Comparison of ENCODE assay signal across 9 cellular contexts in the genomic region with DNA sequence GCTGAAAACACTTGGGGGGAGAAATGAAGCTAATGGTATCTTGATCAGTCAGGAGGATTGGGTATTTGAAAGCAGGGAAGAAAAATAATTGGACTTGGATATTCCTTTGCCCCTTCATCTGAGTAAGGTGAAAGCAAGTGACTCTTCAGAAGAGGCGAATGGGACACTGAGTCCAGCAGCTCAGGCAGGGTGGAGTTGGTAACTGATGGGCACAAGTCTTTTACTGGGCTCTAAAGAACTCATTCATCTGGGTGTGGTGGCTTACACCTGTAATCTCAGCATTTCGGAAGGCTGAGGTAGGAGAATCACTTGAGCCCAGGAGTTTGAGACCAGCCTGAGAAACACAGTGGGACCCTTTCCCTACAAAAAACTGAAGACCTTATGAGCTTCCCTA. TPM values are rescaled to one million over a fixed set of nuclear protein-coding genes. Genes with fewer than 3 reads are reported as not detected.
DNase-seq lines count a peak whose midpoint lies in the region; ATAC-seq and TF ChIP-seq lines count a peak whose summit lies in the region.
"Had no signal": no experiment of that assay in that cellular context is flagged by ENCODE, and none has a peak within 500 bp of the region (broad histone marks: within the 10 kb centered on the region; RNA-seq: fewer than 3 reads in every experiment).

No MANE protein-coding gene starts in this region.

- peak; percentile 2 to 4 for ATAC-seq in stimulated activated naive B cell treated with anti-CD40 and anti-IgM and Interleukin-4, amounts not matched to agents 10 μg/mL and 1 μg/mL and 100 μg/mL, for 72 hours (replicated peaks)
- no peak for ATAC-seq in HG03442 (IDR thresholded peaks at IDR 0.05; ENCODE audit: unreplicated experiment)

- TF ChIP-seq CTCF in HL-60 (IDR thresholded peaks at IDR 0.05; ENCODE audit: insufficient read depth, low read length) = no peak

- no peaks in the 10 kb centered on the region for H3K9me3 Mint-ChIP-seq in activated T-helper 2 cell treated with anti-CD3 and anti-CD28 coated beads, Interferon-gamma antibody, Interleukin-2, Interleukin-4, amounts not matched to agents 10 μg/mL and 5 μg/mL and 100 μg/mL, durations not matched to agents 14 hours and 24 hours and 36 hours
- no peaks in the 10 kb centered on the region for H3K9me3 Mint-ChIP-seq in immature natural killer cell
- H3K9me3 Mint-ChIP-seq in stimulated activated naive B cell treated with anti-CD40 and anti-IgM and Interleukin-4, amounts not matched to agents 10 μg/mL and 1 μg/mL and 100 μg/mL, for 72 hours = no peaks in the 10 kb centered on the region

- peak overlapping the region; percentile 89 for H3K27ac Mint-ChIP-seq in activated T-helper 2 cell treated with anti-CD3 and anti-CD28 coated beads, Interferon-gamma antibody, Interleukin-2, Interleukin-4, amounts not matched to agents 10 μg/mL and 5 μg/mL and 100 μg/mL, durations not matched to agents 14 hours and 24 hours and 36 hours
- H3K27ac Mint-ChIP-seq in immature natural killer cell = peak overlapping the region; percentile 95 to 100 (median 99)
- H3K27ac Mint-ChIP-seq in stimulated activated naive B cell treated with anti-CD40 and anti-IgM and Interleukin-4, amounts not matched to agents 10 μg/mL and 1 μg/mL and 100 μg/mL, for 72 hours = peak overlapping the region; percentile 91

- no peak overlapping the region for H3K4me3 ChIP-seq in HL-60 (replicated peaks; ENCODE audit: insufficient read depth, low read length)

- peaks cover 64% of the 10 kb centered on the region for H3K4me1 Mint-ChIP-seq in activated T-helper 2 cell treated with anti-CD3 and anti-CD28 coated beads, Interferon-gamma antibody, Interleukin-2, Interleukin-4, amounts not matched to agents 10 μg/mL and 5 μg/mL and 100 μg/mL, durations not matched to agents 14 hours and 24 hours and 36 hours (ENCODE audit: low read depth)
- peaks cover 92 to 99% of the 10 kb centered on the region in 2 donors for H3K4me1 Mint-ChIP-seq in immature natural killer cell
- peaks cover 55 to 70% of the 10 kb centered on the region in 2 donors for H3K4me1 Mint-ChIP-seq in stimulated activated naive B cell treated with anti-CD40 and anti-IgM and Interleukin-4, amounts not matched to agents 10 μg/mL and 1 μg/mL and 100 μg/mL, for 72 hours

- intact Hi-C loops in activated T-helper 2 cell treated with anti-CD3 and anti-CD28 coated beads, Interferon-gamma antibody, Interleukin-2, Interleukin-4, amounts not matched to agents 10 μg/mL and 5 μg/mL and 100 μg/mL, durations not matched to agents 14 hours and 24 hours and 36 hours (cut with micrococcal nuclease) = loop anchor here (2.0 kb wide), 1 partner anchor 182 kb away; no protein-coding TSS in a partner anchor

- H3K4me3 Mint-ChIP-seq in activated T-helper 2 cell treated with anti-CD3 and anti-CD28 coated beads, Interferon-gamma antibody, Interleukin-2, Interleukin-4, amounts not matched to agents 10 μg/mL and 5 μg/mL and 100 μg/mL, durations not matched to agents 14 hours and 24 hours and 36 hours (ENCODE audit: low read depth) = peak overlapping the region; percentile 76
- peak overlapping the region; percentile 93 to 99 (median 95) for H3K4me3 Mint-ChIP-seq in immature natural killer cell
- peak overlapping the region; percentile 79 to 85 for H3K4me3 Mint-ChIP-seq in stimulated activated naive B cell treated with anti-CD40 and anti-IgM and Interleukin-4, amounts not matched to agents 10 μg/mL and 1 μg/mL and 100 μg/mL, for 72 hours

- no peaks in the 10 kb centered on the region for H3K27me3 ChIP-seq in HL-60 (ENCODE audit: insufficient read depth, poor library complexity, severe bottlenecking)

- no peak for DNase-seq in HL-60 (ENCODE audit: low read depth in 1 of 2, low spot score in 1 of 2)
- DNase-seq in activated T-helper 2 cell treated with anti-CD3 and anti-CD28 coated beads, Interferon-gamma antibody, Interleukin-2, Interleukin-4, amounts not matched to agents 10 μg/mL and 5 μg/mL and 100 μg/mL, durations not matched to agents 14 hours and 24 hours and 36 hours (ENCODE audit: low spot score) = no peak
- no peak for DNase-seq in immature natural killer cell
- DNase-seq in stimulated activated naive B cell treated with anti-CD40 and anti-IgM and Interleukin-4, amounts not matched to agents 10 μg/mL and 1 μg/mL and 100 μg/mL, for 72 hours = no peak
- no peak for DNase-seq in globus pallidus (ENCODE audit: low spot score)
- no peak for DNase-seq in OCI-M2 (lab: John Stamatoyannopoulos, UW; ENCODE audit: unreplicated experiment)
- no peak for DNase-seq in GDM1 (lab: John Stamatoyannopoulos, UW)

- peaks cover 58% of the 10 kb centered on the region for H3K36me3 Mint-ChIP-seq in activated T-helper 2 cell treated with anti-CD3 and anti-CD28 coated beads, Interferon-gamma antibody, Interleukin-2, Interleukin-4, amounts not matched to agents 10 μg/mL and 5 μg/mL and 100 μg/mL, durations not matched to agents 14 hours and 24 hours and 36 hours (ENCODE audit: low read depth)
- peaks cover 19 to 40% (median 36%) of the 10 kb centered on the region in 3 donors for H3K36me3 Mint-ChIP-seq in immature natural killer cell
- H3K36me3 Mint-ChIP-seq in stimulated activated naive B cell treated with anti-CD40 and anti-IgM and Interleukin-4, amounts not matched to agents 10 μg/mL and 1 μg/mL and 100 μg/mL, for 72 hours = peaks cover 48 to 53% of the 10 kb centered on the region in 2 donors

- peak overlapping the region; percentile 77 for H3K27ac ChIP-seq in HL-60 (replicated peaks)
- H3K27ac ChIP-seq: VCaP had no signal

- H3K27me3 Mint-ChIP-seq in activated T-helper 2 cell treated with anti-CD3 and anti-CD28 coated beads, Interferon-gamma antibody, Interleukin-2, Interleukin-4, amounts not matched to agents 10 μg/mL and 5 μg/mL and 100 μg/mL, durations not matched to agents 14 hours and 24 hours and 36 hours (ENCODE audit: low read depth) = no peaks in the 10 kb centered on the region
- H3K27me3 Mint-ChIP-seq in immature natural killer cell (ENCODE audit: low read depth in 3 of 3) = peaks cover 15 to 39% (median 26%) of the 10 kb centered on the region in 3 donors
- no peaks in the 10 kb centered on the region for H3K27me3 Mint-ChIP-seq in stimulated activated naive B cell treated with anti-CD40 and anti-IgM and Interleukin-4, amounts not matched to agents 10 μg/mL and 1 μg/mL and 100 μg/mL, for 72 hours

RNA-seq across cellular contexts. Expression of gene CFLAR, which starts 11.2 kb away (rescaled TPM):
- total RNA-seq in activated T-helper 2 cell treated with anti-CD3 and anti-CD28 coated beads, Interferon-gamma antibody, Interleukin-2, Interleukin-4, amounts not matched to agents 10 μg/mL and 5 μg/mL and 100 μg/mL, durations not matched to agents 14 hours and 24 hours and 36 hours = 255 and 268 TPM in 2 replicates
- 100 to 1,000 TPM; 167 to 262 (median 242) TPM for polyA plus RNA-seq in immature natural killer cell

RNA-seq across cellular contexts. Expression of gene NDUFB3, which starts 55.3 kb away (rescaled TPM):
- total RNA-seq in activated T-helper 2 cell treated with anti-CD3 and anti-CD28 coated beads, Interferon-gamma antibody, Interleukin-2, Interleukin-4, amounts not matched to agents 10 μg/mL and 5 μg/mL and 100 μg/mL, durations not matched to agents 14 hours and 24 hours and 36 hours = 123 and 125 TPM in 2 replicates
- 100 to 1,000 TPM; 211 to 234 (median 225) TPM for polyA plus RNA-seq in immature natural killer cell

RNA-seq across cellular contexts. Expression of gene HYCC2, which starts 55.7 kb away (rescaled TPM):
- total RNA-seq in activated T-helper 2 cell treated with anti-CD3 and anti-CD28 coated beads, Interferon-gamma antibody, Interleukin-2, Interleukin-4, amounts not matched to agents 10 μg/mL and 5 μg/mL and 100 μg/mL, durations not matched to agents 14 hours and 24 hours and 36 hours = 20.1 and 23.8 TPM in 2 replicates
- 10 to 100 TPM; 12.9 to 31.4 (median 22.1) TPM for polyA plus RNA-seq in immature natural killer cell

RNA-seq across cellular contexts. Expression of gene CASP10, which starts 55.8 kb away (rescaled TPM):
- 14.3 and 17.3 TPM in 2 replicates for total RNA-seq in activated T-helper 2 cell treated with anti-CD3 and anti-CD28 coated beads, Interferon-gamma antibody, Interleukin-2, Interleukin-4, amounts not matched to agents 10 μg/mL and 5 μg/mL and 100 μg/mL, durations not matched to agents 14 hours and 24 hours and 36 hours
- polyA plus RNA-seq in immature natural killer cell = 10 to 100 TPM; 13.5 to 37.4 (median 19.8) TPM
